ENCODE assay signal across 2 cellular contexts in genomic region chr2:122748552-122749011, GRCh38.
A peak's percentile ranks its signal among the peaks of the same experiment; 100 is the strongest.
TF ChIP-seq lines count a peak whose summit lies in the region.

No MANE protein-coding gene starts in this region.

TF ChIP-seq in GM12878, 131 proteins besides CTCF, POLR2A, EP300 and RAD21 (continues in another document):
- 0 out of 2 replicates have a peak, but pooled peaks have one; percentile 18 for TF ChIP-seq GATAD2B (conservative IDR thresholded peaks at IDR 0.05; ENCODE audit: low read depth)
- no peak for TF ChIP-seq FOXM1 (IDR thresholded peaks at IDR 0.05; ENCODE audit: low read depth, low read length)
- TF ChIP-seq LARP7 (IDR thresholded peaks at IDR 0.05): no peak
- no peak for TF ChIP-seq TARDBP (IDR thresholded peaks at IDR 0.05; ENCODE audit: borderline replicate concordance)
- TF ChIP-seq RUNX3 (IDR thresholded peaks at IDR 0.05; ENCODE audit: low read length): no peak; the same call in 1 of the 2 replicates
- 0 out of 4 replicates have a peak, but pooled peaks of 1 of the 2 experiments have one; percentile 2 for TF ChIP-seq BHLHE40 (IDR thresholded peaks at IDR 0.05; ENCODE audit: borderline replicate concordance in 1 of 2, low read depth in 2 of 2, low read length in 1 of 2)
- TF ChIP-seq RB1 (IDR thresholded peaks at IDR 0.05; ENCODE audit: borderline replicate concordance): no peak
- TF ChIP-seq PAX8 (IDR thresholded peaks at IDR 0.05): no peak
- TF ChIP-seq SMARCA5 (IDR thresholded peaks at IDR 0.05): 0 out of 2 replicates have a peak, but pooled peaks have one; percentile 14
- no peak for TF ChIP-seq CBFB (IDR thresholded peaks at IDR 0.05; ENCODE audit: low read depth)
- no peak for TF ChIP-seq RFX5 (IDR thresholded peaks at IDR 0.05; ENCODE audit: low read depth, low read length)
- TF ChIP-seq IKZF1 (conservative IDR thresholded peaks at IDR 0.05): peak; percentile 55; the same call in 1 of the 2 replicates
- no peak for TF ChIP-seq PKNOX1 (IDR thresholded peaks at IDR 0.05)
- TF ChIP-seq MYB (IDR thresholded peaks at IDR 0.05; ENCODE audit: borderline replicate concordance, low read depth, low read length): no peak
- no peak for TF ChIP-seq TAF1 (IDR thresholded peaks at IDR 0.05; ENCODE audit: borderline replicate concordance, low read depth, low read length)
- TF ChIP-seq EGR1 (IDR thresholded peaks at IDR 0.05; ENCODE audit: borderline replicate concordance in 1 of 2, low read depth in 2 of 2, low read length in 2 of 2): no peak
- no peak for TF ChIP-seq STAT3 (IDR thresholded peaks at IDR 0.05; ENCODE audit: low read depth, low read length)
- TF ChIP-seq EED (IDR thresholded peaks at IDR 0.05; ENCODE audit: low read depth): no peak
- TF ChIP-seq JUNB (IDR thresholded peaks at IDR 0.05): no peak
- TF ChIP-seq, protein P1, sequence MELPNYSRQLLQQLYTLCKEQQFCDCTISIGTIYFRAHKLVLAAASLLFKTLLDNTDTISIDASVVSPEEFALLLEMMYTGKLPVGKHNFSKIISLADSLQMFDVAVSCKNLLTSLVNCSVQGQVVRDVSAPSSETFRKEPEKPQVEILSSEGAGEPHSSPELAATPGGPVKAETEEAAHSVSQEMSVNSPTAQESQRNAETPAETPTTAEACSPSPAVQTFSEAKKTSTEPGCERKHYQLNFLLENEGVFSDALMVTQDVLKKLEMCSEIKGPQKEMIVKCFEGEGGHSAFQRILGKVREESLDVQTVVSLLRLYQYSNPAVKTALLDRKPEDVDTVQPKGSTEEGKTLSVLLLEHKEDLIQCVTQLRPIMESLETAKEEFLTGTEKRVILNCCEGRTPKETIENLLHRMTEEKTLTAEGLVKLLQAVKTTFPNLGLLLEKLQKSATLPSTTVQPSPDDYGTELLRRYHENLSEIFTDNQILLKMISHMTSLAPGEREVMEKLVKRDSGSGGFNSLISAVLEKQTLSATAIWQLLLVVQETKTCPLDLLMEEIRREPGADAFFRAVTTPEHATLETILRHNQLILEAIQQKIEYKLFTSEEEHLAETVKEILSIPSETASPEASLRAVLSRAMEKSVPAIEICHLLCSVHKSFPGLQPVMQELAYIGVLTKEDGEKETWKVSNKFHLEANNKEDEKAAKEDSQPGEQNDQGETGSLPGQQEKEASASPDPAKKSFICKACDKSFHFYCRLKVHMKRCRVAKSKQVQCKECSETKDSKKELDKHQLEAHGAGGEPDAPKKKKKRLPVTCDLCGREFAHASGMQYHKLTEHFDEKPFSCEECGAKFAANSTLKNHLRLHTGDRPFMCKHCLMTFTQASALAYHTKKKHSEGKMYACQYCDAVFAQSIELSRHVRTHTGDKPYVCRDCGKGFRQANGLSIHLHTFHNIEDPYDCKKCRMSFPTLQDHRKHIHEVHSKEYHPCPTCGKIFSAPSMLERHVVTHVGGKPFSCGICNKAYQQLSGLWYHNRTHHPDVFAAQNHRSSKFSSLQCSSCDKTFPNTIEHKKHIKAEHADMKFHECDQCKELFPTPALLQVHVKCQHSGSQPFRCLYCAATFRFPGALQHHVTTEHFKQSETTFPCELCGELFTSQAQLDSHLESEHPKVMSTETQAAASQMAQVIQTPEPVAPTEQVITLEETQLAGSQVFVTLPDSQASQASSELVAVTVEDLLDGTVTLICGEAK (IDR thresholded peaks at IDR 0.05; ENCODE audit: borderline replicate concordance): no peak
- no peak for TF ChIP-seq CBX3 (IDR thresholded peaks at IDR 0.05; ENCODE audit: borderline replicate concordance, low read depth)
- TF ChIP-seq MEF2B (IDR thresholded peaks at IDR 0.05; ENCODE audit: partially characterized antibody, poor library complexity, severe bottlenecking): no peak
- no peak for TF ChIP-seq YY1 (IDR thresholded peaks at IDR 0.05; ENCODE audit: low read depth, low read length)
- TF ChIP-seq TCF12 (IDR thresholded peaks at IDR 0.05; ENCODE audit: low read depth, low read length): no peak
- TF ChIP-seq POLR2AphosphoS5 (IDR thresholded peaks at IDR 0.05; ENCODE audit: low read length): no peak
- TF ChIP-seq SMC3 (IDR thresholded peaks at IDR 0.05; ENCODE audit: borderline replicate concordance, low read length): peak; percentile 28; the same call in 1 of the 2 replicates
- no peak for TF ChIP-seq CEBPZ (IDR thresholded peaks at IDR 0.05; ENCODE audit: low read depth, low read length)
- no peak for TF ChIP-seq ATF7 (IDR thresholded peaks at IDR 0.05; ENCODE audit: low read depth)
- TF ChIP-seq ZSCAN29 (IDR thresholded peaks at IDR 0.05): no peak

TF ChIP-seq in HepG2, 621 proteins besides CTCF, POLR2A, EP300 and RAD21:
- TF ChIP-seq FOXA1 (IDR thresholded peaks at IDR 0.05) (no peak), FOXA1 (CRISPR knock-in tag; IDR thresholded peaks at IDR 0.05) (peak; percentile 46; the same call in 1 of the 2 replicates), GMEB1 (CRISPR knock-in tag; IDR thresholded peaks at IDR 0.05; ENCODE audit: borderline replicate concordance) (no peak), ZNF337 (CRISPR knock-in tag; IDR thresholded peaks at IDR 0.05; ENCODE audit: borderline replicate concordance, low read depth) (no peak), SRSF1 (optimal IDR thresholded peaks at IDR 0.05; ENCODE audit: low read depth, low read length) (no peak), ARID4A (CRISPR knock-in tag; IDR thresholded peaks at IDR 0.05; ENCODE audit: borderline replicate concordance) (no peak), NR2F6 (IDR thresholded peaks at IDR 0.05) (peak; percentile 36; the same call in 1 of the 2 replicates), NR2F6 (CRISPR knock-in tag; IDR thresholded peaks at IDR 0.05) (no peak), STAT5B (CRISPR knock-in tag; IDR thresholded peaks at IDR 0.05) (no peak), TCF7 (IDR thresholded peaks at IDR 0.05; ENCODE audit: low read depth) (0 out of 2 replicates have a peak, but pooled peaks have one; percentile 10), KLF11 (CRISPR knock-in tag; IDR thresholded peaks at IDR 0.05) (no peak), ZNF629 (CRISPR knock-in tag; conservative IDR thresholded peaks at IDR 0.05) (peak; percentile 45; the same call in 1 of the 2 replicates), ZBTB26 (CRISPR knock-in tag; IDR thresholded peaks at IDR 0.05; ENCODE audit: borderline replicate concordance) (no peak), ZNF83 (CRISPR knock-in tag; IDR thresholded peaks at IDR 0.05; ENCODE audit: borderline replicate concordance) (no peak), ZNF207 (IDR thresholded peaks at IDR 0.05; ENCODE audit: borderline replicate concordance) (no peak), SIN3A (IDR thresholded peaks at IDR 0.05; ENCODE audit: borderline replicate concordance, low read depth, low read length) (no peak), RORA (CRISPR knock-in tag; IDR thresholded peaks at IDR 0.05) (no peak), CHD2 (IDR thresholded peaks at IDR 0.05; ENCODE audit: low read depth, low read length) (no peak), NPAS2 (CRISPR knock-in tag; IDR thresholded peaks at IDR 0.05; ENCODE audit: borderline replicate concordance) (no peak), FOSL1 (CRISPR knock-in tag; IDR thresholded peaks at IDR 0.05; ENCODE audit: borderline replicate concordance) (no peak), BHLHE40 (IDR thresholded peaks at IDR 0.05; ENCODE audit: low read length) (no peak)
- TF ChIP-seq, protein P2, sequence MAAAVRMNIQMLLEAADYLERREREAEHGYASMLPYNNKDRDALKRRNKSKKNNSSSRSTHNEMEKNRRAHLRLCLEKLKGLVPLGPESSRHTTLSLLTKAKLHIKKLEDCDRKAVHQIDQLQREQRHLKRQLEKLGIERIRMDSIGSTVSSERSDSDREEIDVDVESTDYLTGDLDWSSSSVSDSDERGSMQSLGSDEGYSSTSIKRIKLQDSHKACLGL (CRISPR knock-in tag; IDR thresholded peaks at IDR 0.05): no peak
- TF ChIP-seq, protein P3, sequence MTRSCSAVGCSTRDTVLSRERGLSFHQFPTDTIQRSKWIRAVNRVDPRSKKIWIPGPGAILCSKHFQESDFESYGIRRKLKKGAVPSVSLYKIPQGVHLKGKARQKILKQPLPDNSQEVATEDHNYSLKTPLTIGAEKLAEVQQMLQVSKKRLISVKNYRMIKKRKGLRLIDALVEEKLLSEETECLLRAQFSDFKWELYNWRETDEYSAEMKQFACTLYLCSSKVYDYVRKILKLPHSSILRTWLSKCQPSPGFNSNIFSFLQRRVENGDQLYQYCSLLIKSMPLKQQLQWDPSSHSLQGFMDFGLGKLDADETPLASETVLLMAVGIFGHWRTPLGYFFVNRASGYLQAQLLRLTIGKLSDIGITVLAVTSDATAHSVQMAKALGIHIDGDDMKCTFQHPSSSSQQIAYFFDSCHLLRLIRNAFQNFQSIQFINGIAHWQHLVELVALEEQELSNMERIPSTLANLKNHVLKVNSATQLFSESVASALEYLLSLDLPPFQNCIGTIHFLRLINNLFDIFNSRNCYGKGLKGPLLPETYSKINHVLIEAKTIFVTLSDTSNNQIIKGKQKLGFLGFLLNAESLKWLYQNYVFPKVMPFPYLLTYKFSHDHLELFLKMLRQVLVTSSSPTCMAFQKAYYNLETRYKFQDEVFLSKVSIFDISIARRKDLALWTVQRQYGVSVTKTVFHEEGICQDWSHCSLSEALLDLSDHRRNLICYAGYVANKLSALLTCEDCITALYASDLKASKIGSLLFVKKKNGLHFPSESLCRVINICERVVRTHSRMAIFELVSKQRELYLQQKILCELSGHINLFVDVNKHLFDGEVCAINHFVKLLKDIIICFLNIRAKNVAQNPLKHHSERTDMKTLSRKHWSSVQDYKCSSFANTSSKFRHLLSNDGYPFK (CRISPR knock-in tag; IDR thresholded peaks at IDR 0.05; ENCODE audit: borderline replicate concordance): no peak
